ENCODE assay signal across 8 cellular contexts in genomic region chr9:2800385-2801179, GRCh38. TPM values are rescaled to one million over a fixed set of nuclear protein-coding genes. Genes with fewer than 3 reads are reported as not detected.
DNase-seq lines count a peak whose midpoint lies in the region; ATAC-seq and TF ChIP-seq lines count a peak whose summit lies in the region.

No MANE protein-coding gene starts in this region.

- H3K4me2 ChIP-seq in neural progenitor cell = no peak overlapping the region

- no peak overlapping the region for H3K27ac ChIP-seq in neural progenitor cell

- H3K27me3 Mint-ChIP-seq in neural progenitor cell (ENCODE audit: insufficient read depth, low read depth) = peaks cover 4% of the 10 kb centered on the region

- no peak overlapping the region for H3K9ac ChIP-seq in neural progenitor cell

- no peak overlapping the region for H3K27ac Mint-ChIP-seq in neural progenitor cell

- no peak overlapping the region for H3K4me3 ChIP-seq in epithelial cell of proximal tubule (ENCODE audit: low read depth, low read length)
- no peak overlapping the region for H3K4me3 ChIP-seq in neural progenitor cell

- H3K36me3 ChIP-seq in neural progenitor cell = peaks cover 6% of the 10 kb centered on the region

- H3K9me3 ChIP-seq in neural progenitor cell (ENCODE audit: low read depth) = no peaks in the 10 kb centered on the region

- ATAC-seq in HG02588 (IDR thresholded peaks at IDR 0.05; ENCODE audit: unreplicated experiment) = no peak

- no peaks in the 10 kb centered on the region for H4K20me1 ChIP-seq in neural progenitor cell (ENCODE audit: low read depth)

- H3K4me1 Mint-ChIP-seq in neural progenitor cell = no peaks in the 10 kb centered on the region

- peaks cover 71% of the 10 kb centered on the region for H3K36me3 Mint-ChIP-seq in neural progenitor cell

- H3K4me3 Mint-ChIP-seq in neural progenitor cell = no peak overlapping the region

- no peaks in the 10 kb centered on the region for H3F3A ChIP-seq in neural progenitor cell (ENCODE audit: low read depth)

- no peaks in the 10 kb centered on the region for H3K4me1 ChIP-seq in neural progenitor cell

- H3K9me3 Mint-ChIP-seq in neural progenitor cell = peaks cover 3% of the 10 kb centered on the region

- no peak overlapping the region for H2AFZ ChIP-seq in neural progenitor cell (replicated peaks)

- no peaks in the 10 kb centered on the region for H3K27me3 ChIP-seq in neural progenitor cell

- TF ChIP-seq CTCF in epithelial cell of proximal tubule (conservative IDR thresholded peaks at IDR 0.05; ENCODE audit: low read depth, low read length) (peak; percentile 67), neural progenitor cell (IDR thresholded peaks at IDR 0.05) (peak; percentile 60)

- H3K79me2 ChIP-seq in neural progenitor cell (ENCODE audit: low read depth) = no peaks in the 10 kb centered on the region

- DNase-seq in GM03348 (ENCODE audit: low spot score) (peak; percentile 24), NCI-H2171 treated with DMSO at 0.1 percent for 48 hours (lab: John Stamatoyannopoulos, UW) (peak; percentile 64), epithelial cell of proximal tubule (ENCODE audit: low read depth) (no peak), neural progenitor cell (ENCODE audit: low spot score) (peak; percentile 57), DMS114 treated with DMSO at 0.1 percent for 48 hours (lab: John Stamatoyannopoulos, UW; ENCODE audit: unreplicated experiment) (no peak), DMS53 treated with DMSO at 0.1 percent for 48 hours (lab: John Stamatoyannopoulos, UW; ENCODE audit: unreplicated experiment) (no peak)
- no peak for DNase-seq in stimulated activated CD4-positive, alpha-beta T cell treated with anti-CD3 and anti-CD28 coated beads, Interleukin-2, amount 100 ng/mL, for 24 hours

RNA-seq across cellular contexts. Expression of gene PUM3, which starts 43.3 kb away (rescaled TPM):
- total RNA-seq in epithelial cell of proximal tubule (48.7 and 62.5 TPM in 2 replicates), neural progenitor cell (ENCODE audit: low replicate concordance) (38.7 and 58.0 TPM in 2 replicates)

Comparison
In these comparisons a context has a peak if more than half of its experiments do, and no peak if none do; other contexts are left out.
1. DNase-seq: peak in GM03348 (single experiment), NCI-H2171 treated with DMSO at 0.1 percent for 48 hours (single experiment) and neural progenitor cell (single experiment); none in epithelial cell of proximal tubule (single experiment), DMS114 treated with DMSO at 0.1 percent for 48 hours (single experiment), stimulated activated CD4-positive, alpha-beta T cell treated with anti-CD3 and anti-CD28 coated beads, Interleukin-2, amount 100 ng/mL, for 24 hours (0 of 2) and DMS53 treated with DMSO at 0.1 percent for 48 hours (single experiment).